ENCODE assay signal across 1 cellular context in genomic region chr6:99334526-99335127, GRCh38.
TF ChIP-seq lines count a peak whose summit lies in the region.

No MANE protein-coding gene starts in this region.

TF ChIP-seq in SK-N-SH, 30 proteins besides CTCF, POLR2A, EP300 and RAD21 (continued from another document):
- TF ChIP-seq ZBTB33 (IDR thresholded peaks at IDR 0.05; ENCODE audit: borderline replicate concordance, low read depth): no peak
